In genomic region chr1:82371844-82372498, GRCh38 we compare ENCODE assay signal across 15 cellular contexts.
"Had no signal": no experiment of that assay in that cellular context is flagged by ENCODE, and none has a peak within 500 bp of the region (broad histone marks: within the 10 kb centered on the region; RNA-seq: fewer than 3 reads in every experiment).

No MANE protein-coding gene starts in this region.

- DNase-seq: activated CD4-positive, alpha-beta memory T cell treated with anti-CD3 and anti-CD28 coated beads for 36 hours; activated gamma-delta T cell; activated T-cell treated with anti-CD3 and anti-CD28 coated beads, Interleukin-2, amount 50 U/mL, for 48 hours; effector CD4-positive, alpha-beta T cell; midbrain; posterior cingulate gyrus; stomach; T-helper 2 cell; uterus had no signal

- FAIRE-seq: endothelial cell of umbilical vein had no signal

- H3K9me3 ChIP-seq: ascending aorta, stomach, uterus had no signal

- H3K4me3 ChIP-seq: ascending aorta, coronary artery, hepatocyte, skin epidermis, stomach, uterus had no signal

- H3K36me3 ChIP-seq: ascending aorta, stomach, uterus had no signal

- H2AFZ ChIP-seq: hepatocyte had no signal

- H3K4me2 ChIP-seq: hepatocyte had no signal

- H3K4me1 ChIP-seq: ascending aorta, stomach, uterus had no signal

- H3K27ac ChIP-seq: ascending aorta, coronary artery, hepatocyte, skin epidermis, stomach, uterus had no signal

- H3K79me2 ChIP-seq: hepatocyte had no signal

- ATAC-seq: activated CD4-positive, CD25-positive, alpha-beta regulatory T cell treated with anti-CD3 and anti-CD28 coated beads, Interleukin-2, amount 50 U/mL, for 24 hours had no signal

- H3K27me3 ChIP-seq: ascending aorta, hepatocyte, stomach, uterus had no signal
